9 cellular contexts compared by ENCODE assay signal in the genomic region with DNA sequence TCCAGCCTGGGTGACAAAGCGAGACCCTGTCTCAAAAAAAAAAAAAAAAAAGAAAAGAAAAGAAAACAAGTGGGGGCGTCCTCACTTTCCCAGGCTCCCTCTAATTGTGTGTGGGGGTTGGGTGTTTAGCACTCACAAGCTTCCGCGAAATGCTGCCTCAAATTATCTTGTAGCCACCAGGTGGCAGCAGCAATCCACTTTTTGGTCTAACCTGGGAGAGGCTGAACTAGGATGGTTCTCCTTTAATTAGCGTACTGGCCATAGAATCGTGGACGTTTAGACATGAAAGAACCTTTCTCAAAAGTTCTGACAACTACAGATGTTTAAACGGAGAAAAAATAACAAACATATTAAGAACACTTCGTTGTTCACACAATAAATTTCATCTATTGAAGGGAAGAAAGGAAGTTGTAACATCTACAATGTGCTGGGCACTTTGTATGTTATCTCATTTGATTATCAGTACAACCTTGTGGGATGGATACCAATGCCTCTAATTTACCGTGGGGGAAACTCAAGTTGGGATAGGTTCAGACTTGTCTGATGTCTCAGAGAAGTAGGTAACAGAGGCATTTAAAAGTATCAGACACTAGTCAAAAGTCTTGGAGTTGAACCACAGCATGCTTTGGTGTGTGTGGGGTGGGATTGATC.
DNase-seq lines count a peak whose midpoint lies in the region; TF ChIP-seq lines count a peak whose summit lies in the region.
"Had no signal": no experiment of that assay in that cellular context is flagged by ENCODE, and none has a peak within 500 bp of the region (broad histone marks: within the 10 kb centered on the region; RNA-seq: fewer than 3 reads in every experiment).

No MANE protein-coding gene starts in this region.

- no peaks in the 10 kb centered on the region for H3K36me3 Mint-ChIP-seq in neural progenitor cell

- H3K27me3 Mint-ChIP-seq in neural progenitor cell (ENCODE audit: insufficient read depth, low read depth) = peaks cover 2% of the 10 kb centered on the region

- no peaks in the 10 kb centered on the region for H3K9me2 ChIP-seq in GM23248 (ENCODE audit: insufficient read depth)

- H3K36me3 ChIP-seq in GM23248 (ENCODE audit: low read depth) = no peaks in the 10 kb centered on the region
- H3K36me3 ChIP-seq in KMS-11 (ENCODE audit: insufficient read depth) = no peaks in the 10 kb centered on the region
- H3K36me3 ChIP-seq in Peyer's patch = no peaks in the 10 kb centered on the region
- H3K36me3 ChIP-seq in neural progenitor cell = no peaks in the 10 kb centered on the region
- no peaks in the 10 kb centered on the region for H3K36me3 ChIP-seq in stomach

- in situ Hi-C loops in GM23248 (cut with MboI) = loop anchor here (25.0 kb wide), 2 partner anchors 257 to 732 kb away; no protein-coding TSS in a partner anchor

- no peak overlapping the region for H3K4me3 Mint-ChIP-seq in neural progenitor cell

- H3K9me3 ChIP-seq in GM23248 (ENCODE audit: low read depth) (no peaks in the 10 kb centered on the region), Peyer's patch (no peaks in the 10 kb centered on the region), neural progenitor cell (ENCODE audit: low read depth) (no peaks in the 10 kb centered on the region), stomach (no peaks in the 10 kb centered on the region)

- no peak overlapping the region for H3K27ac Mint-ChIP-seq in neural progenitor cell

- H3K4me1 Mint-ChIP-seq in neural progenitor cell = no peaks in the 10 kb centered on the region

- H3F3A ChIP-seq in GM23248 (ENCODE audit: insufficient read depth) = peaks cover 6% of the 10 kb centered on the region; the same call in 1 of the 2 replicates
- H3F3A ChIP-seq in neural progenitor cell (ENCODE audit: low read depth) = no peaks in the 10 kb centered on the region

- no peak for TF ChIP-seq EP300 in stomach (IDR thresholded peaks at IDR 0.05)

- TF ChIP-seq POLR2A in Peyer's patch (IDR thresholded peaks at IDR 0.05) (no peak), stomach (IDR thresholded peaks at IDR 0.05) (no peak)

- intact Hi-C loops in stomach (cut with DNase I; ENCODE audit: low total_unique reads) = no loop called here

- no peaks in the 10 kb centered on the region for H3K79me2 ChIP-seq in GM23248 (ENCODE audit: insufficient read depth)
- H3K79me2 ChIP-seq in KMS-11 (ENCODE audit: insufficient read depth, low read depth) = no peaks in the 10 kb centered on the region
- H3K79me2 ChIP-seq in neural progenitor cell (ENCODE audit: low read depth) = no peaks in the 10 kb centered on the region

- no peak overlapping the region for H3K9ac ChIP-seq in GM23248
- no peak overlapping the region for H3K9ac ChIP-seq in KMS-11
- H3K9ac ChIP-seq in neural progenitor cell = no peak overlapping the region

- 5 to 9% methylated on average over 9 to 10 of the region's 10 CpGs for WGBS in GM23248 (ENCODE audit: low coverage in 1 of 2, low lambda C conversion rate in 2 of 2, missing lambda C conversion rate in 2 of 2), 2 experiments
- WGBS in stomach, 5 donors = 1 to 4% (median 3%) methylated on average over 10 of the region's 10 CpGs

- H3K27me3 ChIP-seq in GM23248 (replicated peaks; ENCODE audit: insufficient read depth) (no peaks in the 10 kb centered on the region), KMS-11 (ENCODE audit: insufficient read depth, low read depth) (no peaks in the 10 kb centered on the region), Peyer's patch (no peaks in the 10 kb centered on the region), neural progenitor cell (no peaks in the 10 kb centered on the region), stomach (no peaks in the 10 kb centered on the region)

- no peaks in the 10 kb centered on the region for H4K20me1 ChIP-seq in GM23248 (ENCODE audit: insufficient read depth)
- H4K20me1 ChIP-seq in KMS-11 (ENCODE audit: insufficient read depth) = no peaks in the 10 kb centered on the region
- H4K20me1 ChIP-seq in neural progenitor cell (ENCODE audit: low read depth) = no peaks in the 10 kb centered on the region

- H2AFZ ChIP-seq in GM23248 (peak overlapping the region; percentile 63), KMS-11 (ENCODE audit: low read depth) (no peak overlapping the region; the same call in 1 of the 2 replicates), neural progenitor cell (replicated peaks) (no peak overlapping the region)

- H3K27ac ChIP-seq in GM23248 (no peak overlapping the region), KMS-11 (no peak overlapping the region), Peyer's patch (no peak overlapping the region), neural progenitor cell (no peak overlapping the region), stomach (no peak overlapping the region)
- H3K27ac ChIP-seq: skin epidermis had no signal

- H3K4me3 ChIP-seq in GM23248 (no peak overlapping the region), KMS-11 (IDR thresholded peaks at IDR 0.05; ENCODE audit: insufficient read depth, low read depth, low read length) (no peak overlapping the region), Peyer's patch (peak overlapping the region in 1 of 4 donors; percentile 11), fibroblast of pulmonary artery (replicated peaks; ENCODE audit: low read depth, low read length) (no peak overlapping the region), neural progenitor cell (no peak overlapping the region), stomach (no peak overlapping the region)
- H3K4me3 ChIP-seq: skin epidermis had no signal

- no peaks in the 10 kb centered on the region for H3K9me3 Mint-ChIP-seq in neural progenitor cell

- TF ChIP-seq CTCF in KMS-11 (conservative IDR thresholded peaks at IDR 0.05; ENCODE audit: low read depth, low read length) = peak; percentile 91
- TF ChIP-seq CTCF in Peyer's patch (IDR thresholded peaks at IDR 0.05) = peak; percentile 44 to 92 (median 79)
- peak; percentile 75 for TF ChIP-seq CTCF in fibroblast of pulmonary artery (IDR thresholded peaks at IDR 0.05; ENCODE audit: low read length, missing control alignments)
- TF ChIP-seq CTCF in neural progenitor cell (IDR thresholded peaks at IDR 0.05) = peak; percentile 81
- peak in 5 of 7 experiments; percentile 46 to 82 (median 65) for TF ChIP-seq CTCF in stomach (IDR thresholded peaks at IDR 0.05)

- H3K4me2 ChIP-seq in GM23248 (ENCODE audit: unreplicated experiment) = peak overlapping the region; percentile 82
- peak overlapping the region; percentile 0; the same call in 1 of the 2 replicates for H3K4me2 ChIP-seq in KMS-11
- H3K4me2 ChIP-seq in neural progenitor cell = no peak overlapping the region

- DNase-seq in ELR (ENCODE audit: low read depth) = peak; percentile 86
- peak; percentile 82 for DNase-seq in GM23248
- DNase-seq in Peyer's patch = peak; percentile 76 to 94 (median 83)
- peak; percentile 88 for DNase-seq in activated T-cell treated with anti-CD3 and anti-CD28 coated beads, Interleukin-2, amount 50 U/mL, for 48 hours
- peak; percentile 88 for DNase-seq in fibroblast of pulmonary artery (ENCODE audit: low read depth)
- DNase-seq in neural progenitor cell (ENCODE audit: low spot score) = peak; percentile 83
- DNase-seq in stomach = peak; percentile 87

- H3K4me1 ChIP-seq in GM23248 (ENCODE audit: insufficient read depth) (peaks cover 3% of the 10 kb centered on the region; the same call in 1 of the 2 replicates), KMS-11 (ENCODE audit: low read depth, poor library complexity, severe bottlenecking) (no peaks in the 10 kb centered on the region), Peyer's patch (no peaks in the 10 kb centered on the region), neural progenitor cell (no peaks in the 10 kb centered on the region), stomach (peaks cover 0 to 20% (median 5%) of the 10 kb centered on the region in 4 donors)
